Comparison of ENCODE assay signal across 7 cellular contexts in the genomic region with DNA sequence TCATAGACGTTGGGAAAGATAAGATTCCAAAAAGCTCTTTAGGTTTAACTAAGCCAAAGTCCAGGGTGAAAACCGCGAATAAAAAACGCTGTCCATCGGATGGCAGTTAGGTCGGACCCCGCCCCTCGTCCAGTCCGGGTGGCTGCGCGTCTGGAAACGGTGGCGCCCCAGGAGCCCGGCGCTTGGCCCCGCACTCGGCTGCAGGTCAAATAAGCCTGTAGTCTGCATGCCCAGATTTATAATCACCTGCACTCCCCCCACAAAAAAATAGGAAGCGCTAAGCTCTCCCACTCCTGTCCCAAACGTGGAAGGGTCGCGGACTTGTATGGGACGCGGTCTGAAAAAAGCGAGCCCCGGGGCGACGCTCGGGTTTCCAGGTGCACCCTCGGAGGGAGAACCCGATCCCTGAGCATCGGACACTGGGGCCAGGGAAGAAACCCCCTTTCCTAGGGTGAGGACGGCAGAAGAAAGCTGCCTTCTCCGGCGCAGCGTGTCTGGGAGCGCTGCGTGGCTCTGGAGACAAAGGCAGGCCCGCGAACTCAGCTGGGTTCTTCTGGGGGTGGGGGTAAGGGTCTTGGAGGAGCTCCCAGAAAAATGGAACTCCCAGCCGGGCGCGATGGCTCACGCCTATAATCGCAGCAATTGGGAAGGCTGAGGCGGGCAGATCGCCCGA. TPM values are rescaled to one million over a fixed set of nuclear protein-coding genes. Genes with fewer than 3 reads are reported as not detected.
DNase-seq lines count a peak whose midpoint lies in the region; ATAC-seq and TF ChIP-seq lines count a peak whose summit lies in the region.

No MANE protein-coding gene starts in this region.

- H3K4me1 Mint-ChIP-seq in activated CD8-positive, alpha-beta T cell treated with anti-CD3 and anti-CD28 coated beads for 36 hours (ENCODE audit: low read depth) = peaks cover 26% of the 10 kb centered on the region

- 0 to 1% methylated on average over 47 of the region's 47 CpGs for WGBS in esophagus, 2 donors

- POLR2A ChIA-PET in HEK293T (lab: Yijun Ruan, JAX) = interaction anchor here (0.7 to 2.5 kb wide), 10 partner anchors 9 to 108 kb away, joined by 3 to 27 read pairs (median 4); partner anchors contain the start of genes GRHPR and POLR1E
- POLR2A ChIA-PET in activated CD8-positive, alpha-beta T cell treated with anti-CD3 and anti-CD28 coated beads for 36 hours (lab: Charles Lee) = interaction anchor here (0.8 to 2.5 kb wide), 13 partner anchors 9 to 319 kb away, joined by 3 to 42 read pairs (median 4); partner anchors contain the start of genes EXOSC3, POLR1E and TOMM5

- no peak for TF ChIP-seq CTCF in activated CD8-positive, alpha-beta T cell treated with anti-CD3 and anti-CD28 coated beads for 36 hours (IDR thresholded peaks at IDR 0.05)

- no peaks in the 10 kb centered on the region for H3K27me3 Mint-ChIP-seq in activated CD8-positive, alpha-beta T cell treated with anti-CD3 and anti-CD28 coated beads for 36 hours

- H3K4me1 ChIP-seq in esophagus (ENCODE audit: control insufficient read depth in 2 of 2, insufficient read depth in 2 of 2, low read length in 1 of 2) = peaks cover 2% of the 10 kb centered on the region in 2 donors
- H3K4me1 ChIP-seq in mucosa of rectum (ENCODE audit: control insufficient read depth in 2 of 2, insufficient read depth in 2 of 2, low read length in 2 of 2) = peaks cover 10 to 20% of the 10 kb centered on the region in 2 donors

- CTCF ChIA-PET in HEK293T (lab: Yijun Ruan, JAX) = no interaction called here
- CTCF ChIA-PET in activated CD8-positive, alpha-beta T cell treated with anti-CD3 and anti-CD28 coated beads for 36 hours (lab: Charles Lee) = interaction anchor here (1.5 to 1.7 kb wide), 2 partner anchors 15 to 19 kb away, joined by 5 to 6 read pairs; partner anchors contain the start of gene POLR1E

- no peaks in the 10 kb centered on the region for H3K9me3 Mint-ChIP-seq in activated CD8-positive, alpha-beta T cell treated with anti-CD3 and anti-CD28 coated beads for 36 hours

- peak overlapping the region; percentile 97 for H3K4me3 Mint-ChIP-seq in activated CD8-positive, alpha-beta T cell treated with anti-CD3 and anti-CD28 coated beads for 36 hours

- H3K9ac ChIP-seq in mucosa of rectum (ENCODE audit: low read depth in 1 of 2, low read length in 2 of 2) = peak overlapping the region; percentile 83 to 87

- H3K9me3 ChIP-seq in esophagus (ENCODE audit: control insufficient read depth in 2 of 2, insufficient read depth in 1 of 2, low read depth in 1 of 2, low read length in 1 of 2) (no peaks in the 10 kb centered on the region), mucosa of rectum (ENCODE audit: control insufficient read depth in 2 of 2, low read length in 2 of 2) (no peaks in the 10 kb centered on the region)

- ATAC-seq in activated CD8-positive, alpha-beta T cell treated with anti-CD3 and anti-CD28 coated beads for 36 hours = peak; percentile 3

- H3K27ac ChIP-seq in esophagus (ENCODE audit: low read depth in 2 of 2, low read length in 1 of 2) (peak overlapping the region; percentile 97 to 100), mucosa of rectum (ENCODE audit: low read depth in 2 of 2, low read length in 2 of 2) (peak overlapping the region; percentile 98 to 99)

- H3K4me3 ChIP-seq in esophagus (ENCODE audit: low read depth in 1 of 2, low read length in 2 of 2) (peak overlapping the region; percentile 67 to 89), mucosa of rectum (ENCODE audit: low read length in 2 of 2) (peak overlapping the region; percentile 95 to 99)

- H3K36me3 ChIP-seq in esophagus (ENCODE audit: control insufficient read depth in 2 of 2, insufficient read depth in 2 of 2, low read length in 1 of 2) (peaks cover 0 to 2% of the 10 kb centered on the region in 2 donors), mucosa of rectum (ENCODE audit: control insufficient read depth in 2 of 2, insufficient read depth in 2 of 2, low read length in 2 of 2) (no peaks in the 10 kb centered on the region)

- intact Hi-C loops in activated CD8-positive, alpha-beta T cell treated with anti-CD3 and anti-CD28 coated beads for 36 hours (cut with micrococcal nuclease) = loop anchor here (2.0 to 10.0 kb wide), 2 partner anchors 17 to 51 kb away; no protein-coding TSS in a partner anchor

- DNase-seq in GM04503 (ENCODE audit: low read depth) (peak; percentile 49), HEK293T (ENCODE audit: extremely low spot score) (peak; percentile 39), NCI-H146 treated with DMSO at 0.1 percent for 48 hours (lab: John Stamatoyannopoulos, UW; ENCODE audit: unreplicated experiment) (peak; percentile 71), superior temporal gyrus (ENCODE audit: extremely low spot score) (peak; percentile 65)
- peak; percentile 38 for DNase-seq in activated CD8-positive, alpha-beta T cell treated with anti-CD3 and anti-CD28 coated beads for 36 hours

- H3K27ac Mint-ChIP-seq in activated CD8-positive, alpha-beta T cell treated with anti-CD3 and anti-CD28 coated beads for 36 hours = peak overlapping the region; percentile 98

- peaks cover 17% of the 10 kb centered on the region for H3K36me3 Mint-ChIP-seq in activated CD8-positive, alpha-beta T cell treated with anti-CD3 and anti-CD28 coated beads for 36 hours (ENCODE audit: low read depth)

- no peaks in the 10 kb centered on the region for H3K27me3 ChIP-seq in esophagus (ENCODE audit: control insufficient read depth in 1 of 2, insufficient read depth in 2 of 2, low read length in 2 of 2)
- no peaks in the 10 kb centered on the region for H3K27me3 ChIP-seq in mucosa of rectum (ENCODE audit: control insufficient read depth in 2 of 2, insufficient read depth in 2 of 2, low read length in 2 of 2)

TF ChIP-seq in HEK293T, 16 proteins besides CTCF, POLR2A, EP300 and RAD21:
- no peak for TF ChIP-seq SUZ12 (IDR thresholded peaks at IDR 0.05)
- no peak for TF ChIP-seq ARNT (IDR thresholded peaks at IDR 0.05)
- TF ChIP-seq SP1 (IDR thresholded peaks at IDR 0.05) = no peak
- peak; percentile 24 for TF ChIP-seq L3MBTL2 (conservative IDR thresholded peaks at IDR 0.05)
- no peak for TF ChIP-seq ZNF384 (IDR thresholded peaks at IDR 0.05)
- TF ChIP-seq FOXM1 (IDR thresholded peaks at IDR 0.05; ENCODE audit: borderline replicate concordance) = no peak
TF ChIP-seq in HEK293T: peak in this region for 1.

RNA-seq across cellular contexts. Expression of gene ZBTB5, which starts 0.9 kb away (rescaled TPM):
- 1 to 10 TPM; 8.6 to 8.8 TPM for total RNA-seq in activated CD8-positive, alpha-beta T cell treated with anti-CD3 and anti-CD28 coated beads for 36 hours
- 1 to 10 TPM; 6.1 to 9.9 TPM for polyA plus RNA-seq in esophagus

RNA-seq across cellular contexts. Expression of gene POLR1E, which starts 19.6 kb away (rescaled TPM):
- total RNA-seq in activated CD8-positive, alpha-beta T cell treated with anti-CD3 and anti-CD28 coated beads for 36 hours = 10 to 100 TPM; 66.9 to 70.5 TPM
- 10 to 100 TPM in 1 of 2 donors, 1 to 10 TPM in 1; 8.1 to 15.2 TPM for polyA plus RNA-seq in esophagus

RNA-seq across cellular contexts. Expression of gene GRHPR, which starts 43.7 kb away (rescaled TPM):
- 10 to 100 TPM; 62.8 to 64.6 TPM for total RNA-seq in activated CD8-positive, alpha-beta T cell treated with anti-CD3 and anti-CD28 coated beads for 36 hours
- 10 to 100 TPM; 36.5 to 92.2 TPM for polyA plus RNA-seq in esophagus

Comparison
In these comparisons a context has a peak if more than half of its experiments do, and no peak if none do; other contexts are left out.
1. Peak in every context shown above with its lines: DNase-seq, ATAC-seq, H3K4me3 ChIP-seq and H3K27ac ChIP-seq.